21 cellular contexts compared by ENCODE assay signal in the genomic region with DNA sequence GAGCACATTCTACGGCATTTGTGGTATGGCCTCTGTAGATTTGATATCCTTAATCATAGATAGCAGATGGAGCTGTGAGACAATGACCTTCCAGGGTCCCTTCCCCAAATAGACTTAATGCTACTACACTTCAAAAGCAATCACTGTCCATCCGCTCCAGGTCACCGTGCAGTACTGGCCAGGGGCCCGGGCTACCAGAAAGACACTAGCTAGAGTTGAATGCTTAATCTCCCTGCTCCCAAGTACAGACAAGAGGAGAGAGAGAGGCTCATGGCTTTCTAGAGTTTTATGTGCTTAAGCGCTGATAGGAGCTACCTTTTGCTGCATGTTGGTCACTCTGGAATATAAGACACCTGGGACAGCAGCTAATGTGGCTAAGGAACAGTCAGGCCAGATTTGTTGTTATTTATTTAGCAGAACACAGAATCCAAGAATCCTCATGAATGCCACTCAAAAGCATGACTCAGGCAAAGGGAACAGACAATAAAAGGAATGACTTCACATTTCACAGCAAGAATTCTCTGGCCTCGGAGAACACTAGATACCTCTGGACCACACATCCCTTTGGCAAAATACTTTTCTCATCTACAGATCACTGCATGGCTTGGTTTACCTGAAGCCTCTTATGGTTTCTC.
DNase-seq lines count a peak whose midpoint lies in the region; ATAC-seq and TF ChIP-seq lines count a peak whose summit lies in the region.
"Had no signal": no experiment of that assay in that cellular context is flagged by ENCODE, and none has a peak within 500 bp of the region (broad histone marks: within the 10 kb centered on the region; RNA-seq: fewer than 3 reads in every experiment).

No MANE protein-coding gene starts in this region.

- DNase-seq in Right ventricle myocardium inferior (ENCODE audit: missing footprints) = no peak
- DNase-seq in left ventricle myocardium inferior = no peak
- peak; percentile 46 for DNase-seq in NCI-H2227 treated with DMSO at 0.1 percent for 48 hours (lab: John Stamatoyannopoulos, UW)
- DNase-seq in epithelial cell of esophagus (ENCODE audit: low read depth) = peak; percentile 22
- peak; percentile 30 for DNase-seq in superior temporal gyrus (ENCODE audit: extremely low spot score)
- no peak for DNase-seq in stimulated activated naive CD4-positive, alpha-beta T cell (lab: John Stamatoyannopoulos, UW)
- no peak for DNase-seq in sciatic nerve (ENCODE audit: low spot score)
- DNase-seq in mucosa of gallbladder (ENCODE audit: low spot score) = no peak
- DNase-seq: activated CD4-positive, alpha-beta T cell treated with anti-CD3 and anti-CD28 coated beads, Interleukin-2, amount 50 U/mL, for 1 hour; activated CD8-positive, alpha-beta memory T cell treated with anti-CD3 and anti-CD28 coated beads, Interleukin-2, amount 50 U/mL, for 4 hours; activated effector memory CD4-positive, alpha-beta T cell treated with Interleukin-2 at 50 U/mL for 16 hours; central memory CD4-positive, alpha-beta T cell; effector CD4-positive, alpha-beta T cell; GM23248; KG1; NCI-H510A; ovary; T-cell; testis had no signal

- no peaks in the 10 kb centered on the region for H3K27me3 ChIP-seq in left ventricle myocardium inferior (ENCODE audit: low read depth)
- H3K27me3 ChIP-seq: ovary, testis had no signal

- no peaks in the 10 kb centered on the region for H3K4me1 ChIP-seq in left ventricle myocardium inferior
- H3K4me1 ChIP-seq: testis had no signal

- intact Hi-C loops in Right ventricle myocardium inferior (cut with DNase I) (no loop called here), left ventricle myocardium inferior (cut with micrococcal nuclease) (no loop called here), sciatic nerve (cut with DNase I) (loop anchor here (10.0 kb wide), 1 partner anchor 390 kb away; no protein-coding TSS in a partner anchor)

- no peak overlapping the region for H3K27ac ChIP-seq in left ventricle myocardium inferior (replicated peaks)
- H3K27ac ChIP-seq: GM23248, ovary, testis had no signal

- no peaks in the 10 kb centered on the region for H3K36me3 ChIP-seq in left ventricle myocardium inferior
- H3K36me3 ChIP-seq: ovary had no signal

- ATAC-seq in Right ventricle myocardium inferior = peak; percentile 60
- no peak for ATAC-seq in sciatic nerve
- ATAC-seq: esophagus mucosa; stimulated activated effector memory CD8-positive, alpha-beta T cell treated with anti-CD3 and anti-CD28 coated beads, Interleukin-12 subunit alpha, Interleukin-12 subunit beta, amount 100 ng/mL, for 72 hours; T-cell had no signal

- no peak overlapping the region for H3K4me3 ChIP-seq in left ventricle myocardium inferior
- H3K4me3 ChIP-seq in epithelial cell of esophagus (ENCODE audit: low read length) = no peak overlapping the region
- H3K4me3 ChIP-seq: GM23248, ovary, testis had no signal

- TF ChIP-seq CTCF in left ventricle myocardium inferior (IDR thresholded peaks at IDR 0.05; ENCODE audit: borderline replicate concordance) (no peak), epithelial cell of esophagus (IDR thresholded peaks at IDR 0.05; ENCODE audit: insufficient read depth, low read depth, low read length, missing control alignments) (no peak)

- no peaks in the 10 kb centered on the region for H3K9me3 ChIP-seq in left ventricle myocardium inferior (replicated peaks)
- H3K9me3 ChIP-seq: ovary, testis had no signal

Comparison
In these comparisons a context has a peak if more than half of its experiments do, and no peak if none do; other contexts are left out.
1. DNase-seq: peak in NCI-H2227 treated with DMSO at 0.1 percent for 48 hours (single experiment), epithelial cell of esophagus (single experiment) and superior temporal gyrus (single experiment); none in Right ventricle myocardium inferior (single experiment), left ventricle myocardium inferior (single experiment), stimulated activated naive CD4-positive, alpha-beta T cell (0 of 6), sciatic nerve (single experiment) and mucosa of gallbladder (single experiment).